21 cellular contexts compared by ENCODE assay signal in the genomic region with DNA sequence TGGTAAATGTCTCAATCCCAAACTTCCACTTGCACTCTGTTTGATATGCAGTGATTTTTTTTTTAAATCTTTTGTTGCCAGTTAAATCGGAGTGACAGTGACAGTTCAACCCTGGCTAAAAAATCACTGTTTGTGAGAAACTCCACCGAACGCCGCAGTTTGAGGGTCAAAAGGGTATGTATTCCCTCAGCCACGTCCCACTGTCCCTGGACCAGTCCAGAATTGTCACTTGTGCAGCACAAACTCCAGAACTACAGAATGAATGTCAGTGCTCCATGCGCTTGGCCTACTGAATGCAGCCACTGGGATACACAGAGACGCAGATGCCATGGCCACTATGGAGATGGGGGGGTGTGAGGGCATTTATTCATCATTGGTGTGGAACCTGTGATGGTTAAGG. TPM values are rescaled to one million over a fixed set of nuclear protein-coding genes. Genes with fewer than 3 reads are reported as not detected.
DNase-seq lines count a peak whose midpoint lies in the region; ATAC-seq, FAIRE-seq and TF ChIP-seq lines count a peak whose summit lies in the region.
"Had no signal": no experiment of that assay in that cellular context is flagged by ENCODE, and none has a peak within 500 bp of the region (broad histone marks: within the 10 kb centered on the region; RNA-seq: fewer than 3 reads in every experiment).

No MANE protein-coding gene starts in this region.

- peaks cover 0 to 5% of the 10 kb centered on the region in 2 donors for H3K27me3 Mint-ChIP-seq in stimulated activated naive B cell treated with anti-CD40 and anti-IgM and Interleukin-4, amounts not matched to agents 10 μg/mL and 1 μg/mL and 100 μg/mL, for 72 hours

- H3K27ac Mint-ChIP-seq in stimulated activated naive B cell treated with anti-CD40 and anti-IgM and Interleukin-4, amounts not matched to agents 10 μg/mL and 1 μg/mL and 100 μg/mL, for 72 hours = no peak overlapping the region
- H3K27ac Mint-ChIP-seq: B cell; CD8-positive, alpha-beta T cell; GM23338 had no signal

- H3K27me3 ChIP-seq in OCI-LY3 (ENCODE audit: low read depth, low read length) (no peaks in the 10 kb centered on the region), right lobe of liver (no peaks in the 10 kb centered on the region)
- H3K27me3 ChIP-seq: BLaER1 treated with 17β-estradiol and CSF1 and Interleukin-3, amounts not matched to agents 10 nM and 100 nM had no signal

- no peaks in the 10 kb centered on the region for H3K4me1 Mint-ChIP-seq in stimulated activated naive B cell treated with anti-CD40 and anti-IgM and Interleukin-4, amounts not matched to agents 10 μg/mL and 1 μg/mL and 100 μg/mL, for 72 hours
- H3K4me1 Mint-ChIP-seq: B cell had no signal

- H3K4me3 Mint-ChIP-seq in stimulated activated naive B cell treated with anti-CD40 and anti-IgM and Interleukin-4, amounts not matched to agents 10 μg/mL and 1 μg/mL and 100 μg/mL, for 72 hours = no peak overlapping the region
- H3K4me3 Mint-ChIP-seq: B cell; CD8-positive, alpha-beta T cell; GM23338 had no signal

- H3K9me3 ChIP-seq in OCI-LY3 (ENCODE audit: insufficient read depth, low read length) (no peaks in the 10 kb centered on the region), right lobe of liver (no peaks in the 10 kb centered on the region)

- peaks cover 60% of the 10 kb centered on the region for H3K4me1 ChIP-seq in OCI-LY3 (ENCODE audit: low read length)
- peaks cover 0 to 35% (median 12%) of the 10 kb centered on the region in 4 donors for H3K4me1 ChIP-seq in right lobe of liver
- H3K4me1 ChIP-seq: BLaER1 treated with 17β-estradiol and CSF1 and Interleukin-3, amounts not matched to agents 10 nM and 100 nM had no signal

- H3K9ac ChIP-seq in OCI-LY3 (ENCODE audit: low read length) = peak overlapping the region; percentile 77
- H3K9ac ChIP-seq: BLaER1 treated with 17β-estradiol and CSF1 and Interleukin-3, amounts not matched to agents 10 nM and 100 nM had no signal

- TF ChIP-seq CTCF in OCI-LY3 (IDR thresholded peaks at IDR 0.05; ENCODE audit: low read depth, low read length) (no peak), right lobe of liver (IDR thresholded peaks at IDR 0.05) (no peak)

- DNase-seq in GM19239 (ENCODE audit: insufficient read length, low spot score) = no peak
- DNase-seq in right lobe of liver = no peak
- no peak for DNase-seq in GOT3 (lab: John Stamatoyannopoulos, UW)
- no peak for DNase-seq in stimulated activated naive B cell treated with anti-CD40 and anti-IgM and Interleukin-4, amounts not matched to agents 10 μg/mL and 1 μg/mL and 100 μg/mL, for 72 hours
- DNase-seq: CD8-positive, alpha-beta T cell; DMS 273 treated with DMSO at 0.1 percent for 48 hours; DMS53; DND-41; EL; H7 had no signal

- peaks cover 1% of the 10 kb centered on the region; the same call in 1 of the 2 replicates for H3K79me2 ChIP-seq in OCI-LY3 (ENCODE audit: low read length)

- H3K4me3 ChIP-seq in OCI-LY3 (ENCODE audit: low read length) (no peak overlapping the region), right lobe of liver (no peak overlapping the region)
- H3K4me3 ChIP-seq: BLaER1 treated with 17β-estradiol and CSF1 and Interleukin-3, amounts not matched to agents 10 nM and 100 nM; GM12878; GM23338; K562 had no signal

- H3K36me3 ChIP-seq in OCI-LY3 (replicated peaks; ENCODE audit: low read depth, low read length) (peaks cover 5% of the 10 kb centered on the region), right lobe of liver (peaks cover 0 to 39% (median 19%) of the 10 kb centered on the region in 4 donors)

- WGBS in right lobe of liver (ENCODE audit: insufficient coverage, low coverage, low lambda C conversion rate, missing lambda C conversion rate) = 60% methylated on average over 4 of the region's 7 CpGs

- peak overlapping the region; percentile 51 for H2AFZ ChIP-seq in OCI-LY3 (ENCODE audit: low read depth, low read length)
- H2AFZ ChIP-seq: GM23338 had no signal

- H3K36me3 Mint-ChIP-seq in stimulated activated naive B cell treated with anti-CD40 and anti-IgM and Interleukin-4, amounts not matched to agents 10 μg/mL and 1 μg/mL and 100 μg/mL, for 72 hours = no peaks in the 10 kb centered on the region
- H3K36me3 Mint-ChIP-seq: CD8-positive, alpha-beta T cell had no signal

- H3K9me3 Mint-ChIP-seq in stimulated activated naive B cell treated with anti-CD40 and anti-IgM and Interleukin-4, amounts not matched to agents 10 μg/mL and 1 μg/mL and 100 μg/mL, for 72 hours = no peaks in the 10 kb centered on the region
- H3K9me3 Mint-ChIP-seq: CD8-positive, alpha-beta T cell; GM23338 had no signal

- H3K4me2 ChIP-seq in OCI-LY3 (ENCODE audit: low read length) = peak overlapping the region; percentile 76; the same call in 1 of the 2 replicates
- H3K4me2 ChIP-seq: BLaER1 treated with 17β-estradiol and CSF1 and Interleukin-3, amounts not matched to agents 10 nM and 100 nM; GM23338 had no signal

- H3K27ac ChIP-seq in OCI-LY3 (ENCODE audit: low read length) = peak overlapping the region; percentile 93
- peak overlapping the region in 1 of 3 donors; percentile 54 for H3K27ac ChIP-seq in right lobe of liver
- H3K27ac ChIP-seq: BLaER1 treated with 17β-estradiol and CSF1 and Interleukin-3, amounts not matched to agents 10 nM and 100 nM had no signal

- intact Hi-C loops in right lobe of liver (cut with DNase I) = no loop called here

- TF ChIP-seq POLR2A in right lobe of liver (IDR thresholded peaks at IDR 0.05) = no peak

- peak in 3 of 4 donors; percentile 42 to 51 (median 49) for ATAC-seq in right lobe of liver
- ATAC-seq in HG03039 (IDR thresholded peaks at IDR 0.05; ENCODE audit: unreplicated experiment) = no peak
- ATAC-seq in stimulated activated naive B cell treated with anti-CD40 and anti-IgM and Interleukin-4, amounts not matched to agents 10 μg/mL and 1 μg/mL and 100 μg/mL, for 72 hours (replicated peaks) = no peak
- ATAC-seq: CD8-positive, alpha-beta T cell; GM23338; HCT116; K562 had no signal

- H4K20me1 ChIP-seq in OCI-LY3 (ENCODE audit: insufficient read depth, low read length) = no peaks in the 10 kb centered on the region
- H4K20me1 ChIP-seq: BLaER1 treated with 17β-estradiol and CSF1 and Interleukin-3, amounts not matched to agents 10 nM and 100 nM had no signal

- FAIRE-seq in GM19239 (lab: Jason Lieb, UNC) = peak; percentile 33
- FAIRE-seq: GM12878, K562 had no signal

RNA-seq across cellular contexts. Expression of a gene that starts 34.2 kb away (rescaled TPM):
- total RNA-seq in right lobe of liver = not detected
- total RNA-seq: A172; B cell; CD8-positive, alpha-beta T cell; G401; GM12878; GM23338; H7; HT-29; K562 had no signal

RNA-seq across cellular contexts. Expression of a gene that starts 36.3 kb away (rescaled TPM):
- not detected for total RNA-seq in right lobe of liver
- total RNA-seq: A172; B cell; CD8-positive, alpha-beta T cell; G401; GM12878; GM23338; H7; HT-29; K562 had no signal

Comparison
In these comparisons a context has a peak if more than half of its experiments do, and no peak if none do; other contexts are left out.
1. ATAC-seq: peak in right lobe of liver (3 of 4); none in HG03039 (single experiment) and stimulated activated naive B cell treated with anti-CD40 and anti-IgM and Interleukin-4, amounts not matched to agents 10 μg/mL and 1 μg/mL and 100 μg/mL, for 72 hours (0 of 2).